In the genomic region with DNA sequence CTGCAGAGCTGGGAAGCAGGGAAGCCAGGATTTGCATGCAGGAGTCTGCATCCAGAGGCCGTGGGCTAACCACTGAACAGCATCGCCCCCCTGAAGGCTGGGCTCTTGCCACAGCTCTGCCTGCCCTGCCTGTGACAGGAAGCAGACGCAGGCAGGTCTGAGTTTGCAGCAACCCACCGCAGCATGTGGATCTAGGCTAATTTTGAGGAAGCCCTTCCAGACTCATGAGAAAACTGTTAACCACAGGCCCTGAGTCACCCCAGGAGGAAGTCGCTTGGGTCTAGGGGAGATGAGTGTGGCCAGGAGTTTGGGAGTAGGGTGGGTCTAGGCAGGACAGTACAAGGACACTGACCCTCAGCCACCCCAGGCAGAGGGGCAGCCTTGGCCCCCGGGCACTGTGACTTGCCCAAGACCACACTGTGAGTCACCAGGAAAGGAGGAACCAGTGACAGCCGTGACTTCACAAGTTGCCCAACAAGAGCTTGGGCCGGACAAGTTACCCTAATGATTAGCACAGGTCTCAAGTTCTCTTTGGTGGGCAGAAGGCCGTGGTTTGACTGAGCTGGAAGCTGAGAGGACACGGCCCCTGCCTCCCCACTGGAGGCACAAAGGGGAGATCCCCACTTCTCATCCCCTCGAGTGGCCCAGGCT, we compare ENCODE assay signal across 8 cellular contexts. TPM values are rescaled to one million over a fixed set of nuclear protein-coding genes. Genes with fewer than 3 reads are reported as not detected.
DNase-seq lines count a peak whose midpoint lies in the region; ATAC-seq and TF ChIP-seq lines count a peak whose summit lies in the region.

No MANE protein-coding gene starts in this region.

- no peaks in the 10 kb centered on the region for H3K9me3 ChIP-seq in gastrocnemius medialis

- peak overlapping the region; percentile 74 for H3K4me3 ChIP-seq in GM08714 (ENCODE audit: low read length)
- peak overlapping the region in 3 of 4 donors; percentile 6 to 40 (median 32) for H3K4me3 ChIP-seq in gastrocnemius medialis

- peak; percentile 31 to 42 for TF ChIP-seq POLR2A in gastrocnemius medialis (IDR thresholded peaks at IDR 0.05)

- DNase-seq in RKO (ENCODE audit: low spot score): peak; percentile 48
- peak; percentile 75 for DNase-seq in activated gamma-delta T cell treated with Interleukin-2 at 50 U/mL for 16 hours
- DNase-seq in Right ventricle myocardium inferior (ENCODE audit: missing footprints): peak; percentile 90
- peak; percentile 37 to 62 for DNase-seq in gastrocnemius medialis
- DNase-seq in cerebellar nuclear complex (lab: John Stamatoyannopoulos, UW): no peak

- peaks cover 3 to 5% of the 10 kb centered on the region in 2 donors for H3K4me1 ChIP-seq in gastrocnemius medialis

- in situ Hi-C loops in gastrocnemius medialis (cut with MboI; ENCODE audit: low sequenced_read_pairs in 4 of 4): no loop called here

- peak overlapping the region; percentile 59 to 66 (median 64) for H3K27ac ChIP-seq in gastrocnemius medialis

- ATAC-seq in Right ventricle myocardium inferior: peak; percentile 77
- peak; percentile 46 to 53 for ATAC-seq in gastrocnemius medialis
- no peak for ATAC-seq in HG02938 (IDR thresholded peaks at IDR 0.05; ENCODE audit: unreplicated experiment)
- no peak for ATAC-seq in HG03469 (IDR thresholded peaks at IDR 0.05; ENCODE audit: unreplicated experiment)

- no peak for TF ChIP-seq CTCF in gastrocnemius medialis (IDR thresholded peaks at IDR 0.05 in 4 of 5, conservative IDR thresholded peaks at IDR 0.05 in 1 of 5)

- intact Hi-C loops in Right ventricle myocardium inferior (cut with DNase I): no loop called here
- intact Hi-C loops in gastrocnemius medialis (cut with DNase I; ENCODE audit: low total_unique reads): no loop called here

- H3K36me3 ChIP-seq in gastrocnemius medialis: no peaks in the 10 kb centered on the region

- no peaks in the 10 kb centered on the region for H3K27me3 ChIP-seq in gastrocnemius medialis

RNA-seq across cellular contexts. Expression of a gene that starts 0.9 kb away (rescaled TPM):
- 31.5 TPM for total RNA-seq in Right ventricle myocardium inferior
- total RNA-seq in gastrocnemius medialis: 10 to 100 TPM in 2 of 4 donors, 1 to 10 TPM in 2; 2.3 to 14.8 (median 10.1) TPM

RNA-seq across cellular contexts. Expression of a gene that starts 33.3 kb away (rescaled TPM):
- total RNA-seq in Right ventricle myocardium inferior: not detected
- total RNA-seq in gastrocnemius medialis: not detected

Comparison
In these comparisons a context has a peak if more than half of its experiments do, and no peak if none do; other contexts are left out.
1. DNase-seq: peak in RKO (single experiment), activated gamma-delta T cell treated with Interleukin-2 at 50 U/mL for 16 hours (single experiment), Right ventricle myocardium inferior (single experiment) and gastrocnemius medialis (2 of 2); none in cerebellar nuclear complex (0 of 2).
2. ATAC-seq: peak in Right ventricle myocardium inferior (single experiment) and gastrocnemius medialis (2 of 2); none in HG02938 (single experiment) and HG03469 (single experiment).